Comparison of ENCODE assay signal across 15 cellular contexts in genomic region chr1:14112613-14113012, GRCh38.
DNase-seq lines count a peak whose midpoint lies in the region; ATAC-seq and TF ChIP-seq lines count a peak whose summit lies in the region.
"Had no signal": no experiment of that assay in that cellular context is flagged by ENCODE, and none has a peak within 500 bp of the region (broad histone marks: within the 10 kb centered on the region; RNA-seq: fewer than 3 reads in every experiment).

No MANE protein-coding gene starts in this region.

- H3K27me3 Mint-ChIP-seq in activated CD4-positive, alpha-beta memory T cell treated with anti-CD3 and anti-CD28 coated beads for 36 hours = peaks cover 6% of the 10 kb centered on the region

- H3K27ac ChIP-seq in foreskin keratinocyte (peak overlapping the region; percentile 79), substantia nigra (ENCODE audit: low read depth, low read length, poor library complexity, severe bottlenecking) (no peak overlapping the region)
- H3K27ac ChIP-seq: BLaER1 treated with 17β-estradiol and CSF1 and Interleukin-3, amounts not matched to agents 10 nM and 100 nM; GM23248 had no signal

- H3K9me3 Mint-ChIP-seq in activated CD4-positive, alpha-beta memory T cell treated with anti-CD3 and anti-CD28 coated beads for 36 hours = no peaks in the 10 kb centered on the region

- intact Hi-C loops in sciatic nerve (cut with DNase I) = no loop called here
- intact Hi-C loops in activated CD4-positive, alpha-beta memory T cell treated with anti-CD3 and anti-CD28 coated beads for 36 hours (cut with micrococcal nuclease) = no loop called here

- no peaks in the 10 kb centered on the region for H3K36me3 Mint-ChIP-seq in activated CD4-positive, alpha-beta memory T cell treated with anti-CD3 and anti-CD28 coated beads for 36 hours
- H3K36me3 Mint-ChIP-seq: CD4-positive, CD25-positive, alpha-beta regulatory T cell had no signal

- no peak for TF ChIP-seq CTCF in foreskin keratinocyte (conservative IDR thresholded peaks at IDR 0.05)

- H3K4me1 ChIP-seq in foreskin keratinocyte = no peaks in the 10 kb centered on the region

- no peak overlapping the region for H3K4me3 Mint-ChIP-seq in activated CD4-positive, alpha-beta memory T cell treated with anti-CD3 and anti-CD28 coated beads for 36 hours
- H3K4me3 Mint-ChIP-seq: CD4-positive, CD25-positive, alpha-beta regulatory T cell had no signal

- peak; percentile 42 for DNase-seq in G401 (ENCODE audit: low spot score)
- DNase-seq in SK-MEL-5 (ENCODE audit: low read depth, low spot score) = peak; percentile 42
- DNase-seq in foreskin keratinocyte = no peak
- no peak for DNase-seq in sciatic nerve (ENCODE audit: low spot score)
- DNase-seq in COLO668 (lab: John Stamatoyannopoulos, UW; ENCODE audit: unreplicated experiment) = no peak
- DNase-seq in substantia nigra (lab: John Stamatoyannopoulos, UW) = no peak
- no peak for DNase-seq in activated CD4-positive, alpha-beta memory T cell treated with anti-CD3 and anti-CD28 coated beads for 36 hours
- DNase-seq: ACHN; Calu3; CD4-positive, CD25-positive, alpha-beta regulatory T cell; DMS 273 treated with DMSO at 0.1 percent for 48 hours; GM23248; H7 had no signal

- POLR2A ChIA-PET in activated CD4-positive, alpha-beta memory T cell treated with anti-CD3 and anti-CD28 coated beads for 36 hours (lab: Charles Lee) = no interaction called here

- in situ Hi-C loops in G401 (cut with HindIII; ENCODE audit: low sequenced_read_pairs) = no loop called here
- in situ Hi-C loops in SK-MEL-5 (cut with HindIII; ENCODE audit: low pct_unique_long_range_greater_than_20kb, low sequenced_read_pairs) = no loop called here

- no peak for ATAC-seq in foreskin keratinocyte
- peak; percentile 66 for ATAC-seq in sciatic nerve
- ATAC-seq: GM12878 had no signal

- no peak overlapping the region for H3K27ac Mint-ChIP-seq in activated CD4-positive, alpha-beta memory T cell treated with anti-CD3 and anti-CD28 coated beads for 36 hours
- H3K27ac Mint-ChIP-seq: CD4-positive, CD25-positive, alpha-beta regulatory T cell had no signal

- no peaks in the 10 kb centered on the region for H3K27me3 ChIP-seq in foreskin keratinocyte
- H3K27me3 ChIP-seq: BLaER1 treated with 17β-estradiol and CSF1 and Interleukin-3, amounts not matched to agents 10 nM and 100 nM had no signal

- CTCF ChIA-PET in activated CD4-positive, alpha-beta memory T cell treated with anti-CD3 and anti-CD28 coated beads for 36 hours (lab: Charles Lee) = no interaction called here

- no peaks in the 10 kb centered on the region for H3K4me1 Mint-ChIP-seq in activated CD4-positive, alpha-beta memory T cell treated with anti-CD3 and anti-CD28 coated beads for 36 hours (ENCODE audit: low read depth)

Comparison
In these comparisons a context has a peak if more than half of its experiments do, and no peak if none do; other contexts are left out.
1. DNase-seq: peak in G401 (single experiment) and SK-MEL-5 (single experiment); none in foreskin keratinocyte (0 of 2), sciatic nerve (single experiment), COLO668 (single experiment), substantia nigra (0 of 49) and activated CD4-positive, alpha-beta memory T cell treated with anti-CD3 and anti-CD28 coated beads for 36 hours (single experiment).